ENCODE assay signal across 8 cellular contexts in genomic region chr3:39407259-39407629, GRCh38. TPM values are rescaled to one million over a fixed set of nuclear protein-coding genes. Genes with fewer than 3 reads are reported as not detected.
A peak's percentile ranks its signal among the peaks of the same experiment; 100 is the strongest.
DNase-seq lines count a peak whose midpoint lies in the region; ATAC-seq and TF ChIP-seq lines count a peak whose summit lies in the region.

No MANE protein-coding gene starts in this region.

- peaks cover 34% of the 10 kb centered on the region for H3K4me1 ChIP-seq in GM23338 (ENCODE audit: insufficient read depth)
- H3K4me1 ChIP-seq in foreskin keratinocyte: peaks cover 13% of the 10 kb centered on the region

- H3K4me2 ChIP-seq in GM23338: peak overlapping the region; percentile 89

- peaks cover 29% of the 10 kb centered on the region for H3K27me3 Mint-ChIP-seq in GM23338 (ENCODE audit: insufficient read depth, low read depth, poor library complexity)

- ATAC-seq in GM23338 (no peak), foreskin keratinocyte (no peak), HG02981 (IDR thresholded peaks at IDR 0.05; ENCODE audit: unreplicated experiment) (no peak)

- DNase-seq in GM23338 (ENCODE audit: low spot score) (no peak), foreskin keratinocyte (no peak), skeletal muscle cell (ENCODE audit: low read depth) (no peak), glomerular visceral epithelial cell (ENCODE audit: extremely low spot score) (no peak), H4 (ENCODE audit: low spot score) (no peak), GOT3 (lab: John Stamatoyannopoulos, UW) (no peak)

- no peak for TF ChIP-seq CTCF in GM23338 (conservative IDR thresholded peaks at IDR 0.05; ENCODE audit: low read depth in 2 of 2)
- TF ChIP-seq CTCF in VCaP (conservative IDR thresholded peaks at IDR 0.05): no peak
- TF ChIP-seq CTCF in foreskin keratinocyte (conservative IDR thresholded peaks at IDR 0.05): no peak

- H3K27ac Mint-ChIP-seq in GM23338: peak overlapping the region; percentile 99

- peak overlapping the region; percentile 64 for H3K4me3 ChIP-seq in GM23338
- peak overlapping the region; percentile 88 for H3K4me3 ChIP-seq in skeletal muscle cell (ENCODE audit: low read depth, low read length)

- peaks cover 51% of the 10 kb centered on the region for H3K36me3 ChIP-seq in GM23338 (ENCODE audit: insufficient read depth)

- H3K36me3 Mint-ChIP-seq in GM23338 (ENCODE audit: low read depth): peaks cover 61% of the 10 kb centered on the region

- no peaks in the 10 kb centered on the region for H3K27me3 ChIP-seq in GM23338 (ENCODE audit: insufficient read depth)
- H3K27me3 ChIP-seq in foreskin keratinocyte: no peaks in the 10 kb centered on the region

- H3K9me2 ChIP-seq in GM23338 (ENCODE audit: insufficient read depth): no peaks in the 10 kb centered on the region

- H3K4me1 Mint-ChIP-seq in GM23338: peaks cover 51% of the 10 kb centered on the region

- H3K4me3 Mint-ChIP-seq in GM23338: peak overlapping the region; percentile 96

- H3K27ac ChIP-seq in GM23338 (ENCODE audit: low read depth): peak overlapping the region; percentile 97
- H3K27ac ChIP-seq in VCaP: peak overlapping the region; percentile 96
- H3K27ac ChIP-seq in foreskin keratinocyte: peak overlapping the region; percentile 82

- peaks cover 47% of the 10 kb centered on the region for H3K79me2 ChIP-seq in GM23338 (replicated peaks; ENCODE audit: insufficient read depth)

- peaks cover 47% of the 10 kb centered on the region for H4K20me1 ChIP-seq in GM23338 (replicated peaks; ENCODE audit: insufficient read depth)

- no peak overlapping the region for H2AFZ ChIP-seq in GM23338

- H3K9me3 Mint-ChIP-seq in GM23338: peaks cover 3% of the 10 kb centered on the region; the same call in 2 of the 3 replicates

- H3F3A ChIP-seq in GM23338 (replicated peaks; ENCODE audit: low read depth): peaks cover 58% of the 10 kb centered on the region

TF ChIP-seq in GM23338, 12 proteins besides CTCF, POLR2A, EP300 and RAD21 (continues in another document):
- TF ChIP-seq ETS1 (IDR thresholded peaks at IDR 0.05): no peak
- no peak for TF ChIP-seq JUNB (IDR thresholded peaks at IDR 0.05; ENCODE audit: unreplicated experiment)
- TF ChIP-seq EZH2 (IDR thresholded peaks at IDR 0.05; ENCODE audit: low read depth, unreplicated experiment): no peak
- no peak for TF ChIP-seq EZH2phosphoT487 (IDR thresholded peaks at IDR 0.05; ENCODE audit: unreplicated experiment)
- TF ChIP-seq POLR2AphosphoS5 (IDR thresholded peaks at IDR 0.05; ENCODE audit: low read depth): no peak
- no peak for TF ChIP-seq ZNF114 (CRISPR knock-in tag; IDR thresholded peaks at IDR 0.05)
- TF ChIP-seq STAT1 (IDR thresholded peaks at IDR 0.05; ENCODE audit: unreplicated experiment): no peak
- no peak for TF ChIP-seq NANOG (IDR thresholded peaks at IDR 0.05; ENCODE audit: borderline replicate concordance)
- TF ChIP-seq REST (IDR thresholded peaks at IDR 0.05; ENCODE audit: unreplicated experiment): no peak
- no peak for TF ChIP-seq CREB1 (CRISPR knock-in tag; IDR thresholded peaks at IDR 0.05; ENCODE audit: low read depth)
- TF ChIP-seq ZNF331 (CRISPR knock-in tag; IDR thresholded peaks at IDR 0.05; ENCODE audit: low read depth): no peak

RNA-seq across cellular contexts. Expression of gene RPSA, which starts 0.7 kb away (rescaled TPM):
- 1,658 and 1,827 TPM in 2 replicates for total RNA-seq in GM23338 (2014; rRNA removed; shearing (Covaris generic))
- polyA plus RNA-seq in GM23338 (2016; fragmentation: Nextera tagmentation; extraction: Ambion mirVana): 1,591 and 1,731 TPM in 2 replicates
- 2,232 and 2,325 TPM in 2 replicates for total RNA-seq in foreskin keratinocyte
- 3,429 and 3,722 TPM in 2 replicates for polyA plus RNA-seq in foreskin keratinocyte
- 2,268 and 2,637 TPM in 2 replicates for total RNA-seq in H4 (2014; rRNA removed; shearing (Covaris generic))

RNA-seq across cellular contexts. Expression of gene SLC25A38, which starts 24.1 kb away (rescaled TPM):
- 35.9 and 61.9 TPM in 2 replicates for total RNA-seq in GM23338 (2014; rRNA removed; shearing (Covaris generic))
- 19.8 and 23.9 TPM in 2 replicates for polyA plus RNA-seq in GM23338 (2016; fragmentation: Nextera tagmentation; extraction: Ambion mirVana)
- 29.2 and 29.8 TPM in 2 replicates for total RNA-seq in foreskin keratinocyte
- 28.0 and 30.7 TPM in 2 replicates for polyA plus RNA-seq in foreskin keratinocyte
- 21.2 and 24.2 TPM in 2 replicates for total RNA-seq in H4 (2014; rRNA removed; shearing (Covaris generic))
